Comparison of ENCODE assay signal across 18 cellular contexts in genomic region chr16:12078405-12079245, GRCh38.
A peak's percentile ranks its signal among the peaks of the same experiment; 100 is the strongest.
DNase-seq lines count a peak whose midpoint lies in the region; ATAC-seq and TF ChIP-seq lines count a peak whose summit lies in the region.
"Had no signal": no experiment of that assay in that cellular context is flagged by ENCODE, and none has a peak within 500 bp of the region (broad histone marks: within the 10 kb centered on the region; RNA-seq: fewer than 3 reads in every experiment).

No MANE protein-coding gene starts in this region.

- no peaks in the 10 kb centered on the region for H3K27me3 ChIP-seq in endodermal cell (ENCODE audit: control insufficient read depth, insufficient read depth, low read length, poor library complexity, severe bottlenecking)
- H3K27me3 ChIP-seq in HAP-1 (ENCODE audit: low read depth): no peaks in the 10 kb centered on the region
- H3K27me3 ChIP-seq: tibial artery had no signal

- H3K27ac Mint-ChIP-seq in IgD-negative memory B cell (peak overlapping the region; percentile 4 to 87 (median 57)), endodermal cell (no peak overlapping the region)
- peak overlapping the region; percentile 80 to 85 for H3K27ac Mint-ChIP-seq in natural killer cell treated with Interleukin-12 subunit alpha and Interleukin-12 subunit beta and Interleukin-15 and Interleukin-18, amount 100 ng/mL, for 72 hours

- WGBS in endodermal cell (ENCODE audit: insufficient coverage in 1 of 2, insufficient read length in 1 of 2), 2 experiments: 94 to 96% methylated on average over 17 to 26 of the region's 26 CpGs

- H3K9me3 Mint-ChIP-seq in IgD-negative memory B cell (no peaks in the 10 kb centered on the region), endodermal cell (peaks cover 9% of the 10 kb centered on the region)
- H3K9me3 Mint-ChIP-seq in natural killer cell treated with Interleukin-12 subunit alpha and Interleukin-12 subunit beta and Interleukin-15 and Interleukin-18, amount 100 ng/mL, for 72 hours: peaks cover 6% of the 10 kb centered on the region

- H3K36me3 Mint-ChIP-seq in IgD-negative memory B cell: peaks cover 6% of the 10 kb centered on the region
- no peaks in the 10 kb centered on the region for H3K36me3 Mint-ChIP-seq in natural killer cell treated with Interleukin-12 subunit alpha and Interleukin-12 subunit beta and Interleukin-15 and Interleukin-18, amount 100 ng/mL, for 72 hours
- no peaks in the 10 kb centered on the region for H3K36me3 Mint-ChIP-seq in endodermal cell (ENCODE audit: low read depth)

- H3K4me1 Mint-ChIP-seq in IgD-negative memory B cell (peaks cover 29 to 36% (median 30%) of the 10 kb centered on the region in 3 donors), endodermal cell (no peaks in the 10 kb centered on the region)
- peaks cover 28 to 41% of the 10 kb centered on the region in 2 donors for H3K4me1 Mint-ChIP-seq in natural killer cell treated with Interleukin-12 subunit alpha and Interleukin-12 subunit beta and Interleukin-15 and Interleukin-18, amount 100 ng/mL, for 72 hours (ENCODE audit: low read depth in 2 of 2)

- no peaks in the 10 kb centered on the region for H3K4me1 ChIP-seq in endodermal cell (ENCODE audit: control insufficient read depth, insufficient read depth, low read length)
- no peaks in the 10 kb centered on the region for H3K4me1 ChIP-seq in HAP-1
- H3K4me1 ChIP-seq: tibial artery had no signal

- no peak for TF ChIP-seq CTCF in endodermal cell (conservative IDR thresholded peaks at IDR 0.05)

- peak; percentile 28 for DNase-seq in activated CD4-positive, CD25-positive, alpha-beta regulatory T cell treated with anti-CD3 and anti-CD28 coated beads, Interleukin-2, amount 50 U/mL, for 72 hours
- peak; percentile 45 for DNase-seq in central memory CD4-positive, alpha-beta T cell
- DNase-seq in natural killer cell treated with Interleukin-12 subunit alpha and Interleukin-12 subunit beta and Interleukin-15 and Interleukin-18, amount 100 ng/mL, for 72 hours (ENCODE audit: low spot score): no peak
- DNase-seq in endodermal cell: no peak
- no peak for DNase-seq in HAP-1 (ENCODE audit: low spot score in 2 of 2)
- DNase-seq: NCI-H1417 treated with DMSO at 0.1 percent for 48 hours, NCI-H446, OCI-M1, tibial artery, WERI-Rb-1 had no signal

- no peaks in the 10 kb centered on the region for H3K9me3 ChIP-seq in endodermal cell (ENCODE audit: control insufficient read depth, low read length)
- no peaks in the 10 kb centered on the region for H3K9me3 ChIP-seq in HAP-1
- H3K9me3 ChIP-seq: tibial artery had no signal

- H3K27me3 Mint-ChIP-seq in IgD-negative memory B cell: no peaks in the 10 kb centered on the region
- H3K27me3 Mint-ChIP-seq in natural killer cell treated with Interleukin-12 subunit alpha and Interleukin-12 subunit beta and Interleukin-15 and Interleukin-18, amount 100 ng/mL, for 72 hours: no peaks in the 10 kb centered on the region
- H3K27me3 Mint-ChIP-seq in endodermal cell (ENCODE audit: insufficient read depth): no peaks in the 10 kb centered on the region
- H3K27me3 Mint-ChIP-seq: progenitor cell of endocrine pancreas had no signal

- no peak overlapping the region for H3K9ac ChIP-seq in endodermal cell (ENCODE audit: extremely low read depth, low read length, poor library complexity, severe bottlenecking)
- H3K9ac ChIP-seq: KMS-11 had no signal

- H3K36me3 ChIP-seq in endodermal cell (ENCODE audit: control insufficient read depth, insufficient read depth, low read length) (no peaks in the 10 kb centered on the region), HAP-1 (replicated peaks) (no peaks in the 10 kb centered on the region)

- no peak overlapping the region for H3K27ac ChIP-seq in endodermal cell (ENCODE audit: low read depth, low read length)
- H3K27ac ChIP-seq: 22Rv1, KMS-11, SK-N-MC, tibial artery, WERI-Rb-1 had no signal

- H3K4me3 ChIP-seq in endodermal cell (ENCODE audit: low read length): no peak overlapping the region
- no peak overlapping the region for H3K4me3 ChIP-seq in HAP-1
- H3K4me3 ChIP-seq: SK-N-MC, tibial artery had no signal

- ATAC-seq in activated CD4-positive, CD25-positive, alpha-beta regulatory T cell treated with anti-CD3 and anti-CD28 coated beads, Interleukin-2, amount 50 U/mL, for 24 hours: no peak
- no peak for ATAC-seq in natural killer cell treated with Interleukin-12 subunit alpha and Interleukin-12 subunit beta and Interleukin-15 and Interleukin-18, amount 100 ng/mL, for 72 hours
- ATAC-seq in GM19035 (IDR thresholded peaks at IDR 0.05; ENCODE audit: unreplicated experiment): no peak
- ATAC-seq: HCT116 had no signal

- peak overlapping the region in 3 of 4 donors; percentile 8 to 78 (median 24) for H3K4me3 Mint-ChIP-seq in IgD-negative memory B cell
- H3K4me3 Mint-ChIP-seq in natural killer cell treated with Interleukin-12 subunit alpha and Interleukin-12 subunit beta and Interleukin-15 and Interleukin-18, amount 100 ng/mL, for 72 hours: peak overlapping the region; percentile 50
- no peak overlapping the region for H3K4me3 Mint-ChIP-seq in endodermal cell

- in situ Hi-C loops in HAP-1 (cut with MboI; ENCODE audit: low sequenced_read_pairs): no loop called here

Comparison
In these comparisons a context has a peak if more than half of its experiments do, and no peak if none do; other contexts are left out.
1. DNase-seq: peak in activated CD4-positive, CD25-positive, alpha-beta regulatory T cell treated with anti-CD3 and anti-CD28 coated beads, Interleukin-2, amount 50 U/mL, for 72 hours (single experiment) and central memory CD4-positive, alpha-beta T cell (single experiment); none in natural killer cell treated with Interleukin-12 subunit alpha and Interleukin-12 subunit beta and Interleukin-15 and Interleukin-18, amount 100 ng/mL, for 72 hours (single experiment), endodermal cell (single experiment) and HAP-1 (0 of 2).